In the genomic region with DNA sequence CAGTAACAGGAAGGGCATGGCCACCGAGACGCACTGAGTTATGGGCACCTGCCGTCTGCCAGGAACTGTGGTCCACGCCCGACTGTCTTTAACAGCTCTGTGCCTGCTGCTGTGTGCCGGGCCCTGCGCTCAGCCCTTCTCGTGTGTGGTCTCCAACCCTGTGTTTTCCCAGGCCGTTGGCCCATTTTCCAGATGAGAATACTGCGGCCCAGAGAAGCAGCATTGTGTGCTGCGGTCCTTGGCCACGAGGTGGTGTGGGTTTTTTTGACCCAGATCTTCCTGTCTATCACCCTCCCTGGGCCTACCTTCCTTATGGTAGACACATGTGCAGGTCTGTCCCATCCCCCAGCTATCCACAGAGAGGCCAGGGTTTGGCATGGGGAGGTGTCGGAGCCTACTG, we compare ENCODE assay signal across 14 cellular contexts. TPM values are rescaled to one million over a fixed set of nuclear protein-coding genes. Genes with fewer than 3 reads are reported as not detected.
DNase-seq lines count a peak whose midpoint lies in the region; ATAC-seq, FAIRE-seq and TF ChIP-seq lines count a peak whose summit lies in the region.
"Had no signal": no experiment of that assay in that cellular context is flagged by ENCODE, and none has a peak within 500 bp of the region (broad histone marks: within the 10 kb centered on the region; RNA-seq: fewer than 3 reads in every experiment).

No MANE protein-coding gene starts in this region.

- no peak overlapping the region for H3K4me3 ChIP-seq in brain microvascular endothelial cell (ENCODE audit: low read depth, low read length)

- peak; percentile 52 for ATAC-seq in activated CD8-positive, alpha-beta T cell treated with anti-CD3 and anti-CD28 coated beads for 36 hours
- no peak for ATAC-seq in activated CD8-positive, alpha-beta T cell treated with anti-CD3 and anti-CD28 coated beads, Interleukin-2, amount 10 ng/mL, durations not matched to agents 7 days and 5 days
- ATAC-seq in memory B cell (ENCODE audit: low read depth) (peak; percentile 43), HG02678 (IDR thresholded peaks at IDR 0.05; ENCODE audit: unreplicated experiment) (no peak), GM21447 (IDR thresholded peaks at IDR 0.05; ENCODE audit: unreplicated experiment) (no peak)
- ATAC-seq: SK-N-SH treated with all-trans-retinoic acid at 6 μM for 48 hours; stimulated activated naive CD8-positive, alpha-beta T cell treated with anti-CD3 and anti-CD28 coated beads, Interleukin-15, amount 100 ng/mL, for 72 hours had no signal

- no peaks in the 10 kb centered on the region for H3K4me1 Mint-ChIP-seq in activated CD8-positive, alpha-beta T cell treated with anti-CD3 and anti-CD28 coated beads for 36 hours (ENCODE audit: low read depth)
- no peaks in the 10 kb centered on the region for H3K4me1 Mint-ChIP-seq in activated CD8-positive, alpha-beta T cell treated with anti-CD3 and anti-CD28 coated beads, Interleukin-2, amount 10 ng/mL, durations not matched to agents 7 days and 5 days (ENCODE audit: low read depth)
- H3K4me1 Mint-ChIP-seq in memory B cell, result peaks cover 21% of the 10 kb centered on the region
- H3K4me1 Mint-ChIP-seq in type B pancreatic cell (ENCODE audit: unreplicated experiment), result peaks cover 33% of the 10 kb centered on the region

- H3K27me3 ChIP-seq in brain microvascular endothelial cell (replicated peaks), result no peaks in the 10 kb centered on the region

- H3K36me3 ChIP-seq in brain microvascular endothelial cell (replicated peaks), result no peaks in the 10 kb centered on the region

- CTCF ChIA-PET in activated CD8-positive, alpha-beta T cell treated with anti-CD3 and anti-CD28 coated beads for 36 hours (lab: Charles Lee), result interaction anchor here (1.2 to 1.3 kb wide), 2 partner anchors 31 to 69 kb away, joined by 3 to 5 read pairs; no protein-coding TSS in a partner anchor
- CTCF ChIA-PET in activated CD8-positive, alpha-beta T cell treated with anti-CD3 and anti-CD28 coated beads, Interleukin-2, amount 10 ng/mL, durations not matched to agents 7 days and 5 days (lab: Charles Lee), result no interaction called here

- H3K9me3 Mint-ChIP-seq in activated CD8-positive, alpha-beta T cell treated with anti-CD3 and anti-CD28 coated beads for 36 hours, result no peaks in the 10 kb centered on the region
- H3K9me3 Mint-ChIP-seq in activated CD8-positive, alpha-beta T cell treated with anti-CD3 and anti-CD28 coated beads, Interleukin-2, amount 10 ng/mL, durations not matched to agents 7 days and 5 days (ENCODE audit: insufficient read depth), result no peaks in the 10 kb centered on the region
- H3K9me3 Mint-ChIP-seq in memory B cell (no peaks in the 10 kb centered on the region), type B pancreatic cell (no peaks in the 10 kb centered on the region)
- H3K9me3 Mint-ChIP-seq: stimulated activated naive CD8-positive, alpha-beta T cell treated with anti-CD3 and anti-CD28 coated beads, Interleukin-15, amount 100 ng/mL, for 72 hours had no signal

- TF ChIP-seq POLR2A in GM12891 (IDR thresholded peaks at IDR 0.05; ENCODE audit: low read depth, low read length), result no peak

- no peak overlapping the region for H3K4me3 Mint-ChIP-seq in activated CD8-positive, alpha-beta T cell treated with anti-CD3 and anti-CD28 coated beads for 36 hours
- H3K4me3 Mint-ChIP-seq in activated CD8-positive, alpha-beta T cell treated with anti-CD3 and anti-CD28 coated beads, Interleukin-2, amount 10 ng/mL, durations not matched to agents 7 days and 5 days, result no peak overlapping the region
- H3K4me3 Mint-ChIP-seq in memory B cell (no peak overlapping the region), type B pancreatic cell (no peak overlapping the region)
- H3K4me3 Mint-ChIP-seq: stimulated activated naive CD8-positive, alpha-beta T cell treated with anti-CD3 and anti-CD28 coated beads, Interleukin-15, amount 100 ng/mL, for 72 hours had no signal

- POLR2A ChIA-PET in activated CD8-positive, alpha-beta T cell treated with anti-CD3 and anti-CD28 coated beads for 36 hours (lab: Charles Lee), result no interaction called here
- POLR2A ChIA-PET in activated CD8-positive, alpha-beta T cell treated with anti-CD3 and anti-CD28 coated beads, Interleukin-2, amount 10 ng/mL, durations not matched to agents 7 days and 5 days (lab: Charles Lee), result no interaction called here

- H3K27me3 Mint-ChIP-seq in activated CD8-positive, alpha-beta T cell treated with anti-CD3 and anti-CD28 coated beads for 36 hours, result no peaks in the 10 kb centered on the region
- peaks cover 3% of the 10 kb centered on the region for H3K27me3 Mint-ChIP-seq in activated CD8-positive, alpha-beta T cell treated with anti-CD3 and anti-CD28 coated beads, Interleukin-2, amount 10 ng/mL, durations not matched to agents 7 days and 5 days (ENCODE audit: low read depth)
- H3K27me3 Mint-ChIP-seq in memory B cell, result peaks cover 3% of the 10 kb centered on the region
- H3K27me3 Mint-ChIP-seq in type B pancreatic cell, result no peaks in the 10 kb centered on the region
- H3K27me3 Mint-ChIP-seq: stimulated activated naive CD8-positive, alpha-beta T cell treated with anti-CD3 and anti-CD28 coated beads, Interleukin-15, amount 100 ng/mL, for 72 hours had no signal

- FAIRE-seq in GM12891 (lab: Jason Lieb, UNC), result no peak
- FAIRE-seq: A204.1 had no signal

- intact Hi-C loops in activated CD8-positive, alpha-beta T cell treated with anti-CD3 and anti-CD28 coated beads for 36 hours (cut with micrococcal nuclease), result no loop called here

- H3K27ac ChIP-seq in brain microvascular endothelial cell, result no peak overlapping the region

- TF ChIP-seq CTCF in activated CD8-positive, alpha-beta T cell treated with anti-CD3 and anti-CD28 coated beads for 36 hours (IDR thresholded peaks at IDR 0.05), result peak; percentile 17
- TF ChIP-seq CTCF in brain microvascular endothelial cell (IDR thresholded peaks at IDR 0.05; ENCODE audit: low read depth, low read length, missing control alignments) (peak; percentile 22), type B pancreatic cell (conservative IDR thresholded peaks at IDR 0.05) (peak; percentile 34)

- H3K36me3 Mint-ChIP-seq in activated CD8-positive, alpha-beta T cell treated with anti-CD3 and anti-CD28 coated beads for 36 hours (ENCODE audit: low read depth), result no peaks in the 10 kb centered on the region
- no peaks in the 10 kb centered on the region for H3K36me3 Mint-ChIP-seq in activated CD8-positive, alpha-beta T cell treated with anti-CD3 and anti-CD28 coated beads, Interleukin-2, amount 10 ng/mL, durations not matched to agents 7 days and 5 days (ENCODE audit: low read depth)
- H3K36me3 Mint-ChIP-seq in memory B cell, result no peaks in the 10 kb centered on the region
- H3K36me3 Mint-ChIP-seq in type B pancreatic cell, result no peaks in the 10 kb centered on the region

- DNase-seq in activated CD8-positive, alpha-beta T cell treated with anti-CD3 and anti-CD28 coated beads for 36 hours, result peak; percentile 24
- DNase-seq in activated CD8-positive, alpha-beta T cell treated with anti-CD3 and anti-CD28 coated beads, Interleukin-2, amount 10 ng/mL, durations not matched to agents 7 days and 5 days, result no peak
- DNase-seq in brain microvascular endothelial cell, result no peak
- no peak for DNase-seq in memory B cell (ENCODE audit: low spot score in 2 of 2)
- no peak for DNase-seq in type B pancreatic cell (ENCODE audit: extremely low spot score, unreplicated experiment)
- no peak for DNase-seq in GM12891 (ENCODE audit: insufficient read length, low spot score)
- DNase-seq: activated CD4-positive, alpha-beta T cell treated with anti-CD3 and anti-CD28 coated beads for 1 hour; NCI-H1092; NCI-H524 treated with DMSO at 0.1 percent for 48 hours; stimulated activated naive CD8-positive, alpha-beta T cell treated with anti-CD3 and anti-CD28 coated beads, Interleukin-15, amount 100 ng/mL, for 72 hours had no signal

- in situ Hi-C loops in brain microvascular endothelial cell (cut with HindIII; ENCODE audit: low pct_ligation_motif_present, low sequenced_read_pairs), result no loop called here

- no peak overlapping the region for H3K27ac Mint-ChIP-seq in activated CD8-positive, alpha-beta T cell treated with anti-CD3 and anti-CD28 coated beads for 36 hours
- no peak overlapping the region for H3K27ac Mint-ChIP-seq in activated CD8-positive, alpha-beta T cell treated with anti-CD3 and anti-CD28 coated beads, Interleukin-2, amount 10 ng/mL, durations not matched to agents 7 days and 5 days
- H3K27ac Mint-ChIP-seq in memory B cell, result no peak overlapping the region
- no peak overlapping the region for H3K27ac Mint-ChIP-seq in type B pancreatic cell
- H3K27ac Mint-ChIP-seq: stimulated activated naive CD8-positive, alpha-beta T cell treated with anti-CD3 and anti-CD28 coated beads, Interleukin-15, amount 100 ng/mL, for 72 hours had no signal

TF ChIP-seq in GM12891, 5 proteins besides CTCF, POLR2A, EP300 and RAD21:
- no peak for TF ChIP-seq PAX5 (IDR thresholded peaks at IDR 0.05; ENCODE audit: insufficient read depth, low read length, severe bottlenecking)
- no peak for TF ChIP-seq SPI1 (IDR thresholded peaks at IDR 0.05; ENCODE audit: low read depth, low read length)
- no peak for TF ChIP-seq POU2F2 (IDR thresholded peaks at IDR 0.05; ENCODE audit: low read depth, low read length)
- no peak for TF ChIP-seq POLR2AphosphoS5 (IDR thresholded peaks at IDR 0.05; ENCODE audit: low read depth, low read length)
- no peak for TF ChIP-seq TAF1 (IDR thresholded peaks at IDR 0.05; ENCODE audit: low read depth, low read length)

RNA-seq across cellular contexts. Expression of gene RXRA, which starts 47.0 kb away (rescaled TPM):
- 10 to 100 TPM; 23.2 to 23.8 TPM for total RNA-seq in activated CD8-positive, alpha-beta T cell treated with anti-CD3 and anti-CD28 coated beads for 36 hours
- 1 to 10 TPM; 3.8 to 4.2 TPM for total RNA-seq in activated CD8-positive, alpha-beta T cell treated with anti-CD3 and anti-CD28 coated beads, Interleukin-2, amount 10 ng/mL, durations not matched to agents 7 days and 5 days
- 66.9 and 127 TPM in 2 replicates for total RNA-seq in type B pancreatic cell (ENCODE audit: low replicate concordance)
- 28.3 TPM for polyA plus RNA-seq in GM12891 (2012; ENCODE audit: low read depth, missing spikeins)

Comparison
In these comparisons a context has a peak if more than half of its experiments do, and no peak if none do; other contexts are left out.
1. ATAC-seq: peak in activated CD8-positive, alpha-beta T cell treated with anti-CD3 and anti-CD28 coated beads for 36 hours (single experiment) and memory B cell (single experiment); none in activated CD8-positive, alpha-beta T cell treated with anti-CD3 and anti-CD28 coated beads, Interleukin-2, amount 10 ng/mL, durations not matched to agents 7 days and 5 days (single experiment), HG02678 (single experiment) and GM21447 (single experiment).
2. RNA of gene RXRA, which starts 47.0 kb away (total RNA-seq): 66.9 to 127 TPM in type B pancreatic cell and 23.2 to 23.8 TPM in activated CD8-positive, alpha-beta T cell treated with anti-CD3 and anti-CD28 coated beads for 36 hours; 3.8 to 4.2 TPM in activated CD8-positive, alpha-beta T cell treated with anti-CD3 and anti-CD28 coated beads, Interleukin-2, amount 10 ng/mL, durations not matched to agents 7 days and 5 days; every median in the first group is over 4 times any median in the second.
3. Peak in every context shown above with its lines, with median percentiles within 50 percentile points of each other: CTCF ChIP-seq.